In the genomic region with DNA sequence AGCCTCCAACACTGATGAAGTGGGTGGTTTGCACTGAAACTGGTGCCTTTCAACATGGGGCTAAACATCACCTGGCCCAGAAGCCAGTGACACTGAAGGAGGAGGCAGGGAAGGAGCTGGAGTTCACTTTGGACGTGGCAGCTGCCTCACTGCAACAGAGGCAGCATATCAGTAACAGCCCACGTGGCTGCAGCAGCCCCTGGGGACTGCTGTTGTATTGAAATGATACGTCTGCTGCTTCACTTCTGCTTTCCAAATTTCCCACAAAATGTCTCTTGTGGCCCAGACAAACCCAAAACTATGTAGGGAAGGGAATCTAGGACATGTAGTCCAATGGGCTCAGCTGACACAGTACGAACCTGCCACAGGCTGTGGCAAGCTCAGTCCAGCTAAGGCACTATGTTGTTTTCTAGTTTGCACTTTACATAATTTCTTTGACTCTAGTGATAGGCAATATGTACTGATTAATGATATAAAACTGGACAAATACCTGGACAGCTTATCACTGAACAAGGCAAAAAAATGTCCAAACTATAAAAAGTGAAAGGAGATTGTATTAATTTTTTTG, we compare ENCODE assay signal across 1 cellular context.
A peak's percentile ranks its signal among the peaks of the same experiment; 100 is the strongest.
TF ChIP-seq lines count a peak whose summit lies in the region.

No MANE protein-coding gene starts in this region.

TF ChIP-seq in GM12878, 131 proteins besides CTCF, POLR2A, EP300 and RAD21 (continued from another document):
- TF ChIP-seq, protein P1, sequence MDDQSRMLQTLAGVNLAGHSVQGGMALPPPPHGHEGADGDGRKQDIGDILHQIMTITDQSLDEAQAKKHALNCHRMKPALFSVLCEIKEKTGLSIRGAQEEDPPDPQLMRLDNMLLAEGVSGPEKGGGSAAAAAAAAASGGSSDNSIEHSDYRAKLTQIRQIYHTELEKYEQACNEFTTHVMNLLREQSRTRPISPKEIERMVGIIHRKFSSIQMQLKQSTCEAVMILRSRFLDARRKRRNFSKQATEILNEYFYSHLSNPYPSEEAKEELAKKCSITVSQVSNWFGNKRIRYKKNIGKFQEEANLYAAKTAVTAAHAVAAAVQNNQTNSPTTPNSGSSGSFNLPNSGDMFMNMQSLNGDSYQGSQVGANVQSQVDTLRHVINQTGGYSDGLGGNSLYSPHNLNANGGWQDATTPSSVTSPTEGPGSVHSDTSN (IDR thresholded peaks at IDR 0.05; ENCODE audit: insufficient replicate concordance, low read depth, low read length) = peak; percentile 42
- peak; percentile 78; the same call in 1 of the 2 replicates for TF ChIP-seq RCOR1 (conservative IDR thresholded peaks at IDR 0.05; ENCODE audit: low read depth, low read length)
- peak; percentile 72 for TF ChIP-seq NFIC (IDR thresholded peaks at IDR 0.05; ENCODE audit: low read depth, low read length)
- TF ChIP-seq LARP7 (IDR thresholded peaks at IDR 0.05) = no peak
- no peak; the same call in 1 of the 2 replicates for TF ChIP-seq WRNIP1 (IDR thresholded peaks at IDR 0.05; ENCODE audit: borderline replicate concordance, low read depth, low read length)
- peak; percentile 72; the same call in 1 of the 2 replicates for TF ChIP-seq CHD2 (IDR thresholded peaks at IDR 0.05; ENCODE audit: borderline replicate concordance, low read depth, low read length)
- TF ChIP-seq IKZF2 (IDR thresholded peaks at IDR 0.05) = peak; percentile 97 to 98
- peak; percentile 89 for TF ChIP-seq ATF2 (IDR thresholded peaks at IDR 0.05; ENCODE audit: low read length)
- TF ChIP-seq, protein P2, sequence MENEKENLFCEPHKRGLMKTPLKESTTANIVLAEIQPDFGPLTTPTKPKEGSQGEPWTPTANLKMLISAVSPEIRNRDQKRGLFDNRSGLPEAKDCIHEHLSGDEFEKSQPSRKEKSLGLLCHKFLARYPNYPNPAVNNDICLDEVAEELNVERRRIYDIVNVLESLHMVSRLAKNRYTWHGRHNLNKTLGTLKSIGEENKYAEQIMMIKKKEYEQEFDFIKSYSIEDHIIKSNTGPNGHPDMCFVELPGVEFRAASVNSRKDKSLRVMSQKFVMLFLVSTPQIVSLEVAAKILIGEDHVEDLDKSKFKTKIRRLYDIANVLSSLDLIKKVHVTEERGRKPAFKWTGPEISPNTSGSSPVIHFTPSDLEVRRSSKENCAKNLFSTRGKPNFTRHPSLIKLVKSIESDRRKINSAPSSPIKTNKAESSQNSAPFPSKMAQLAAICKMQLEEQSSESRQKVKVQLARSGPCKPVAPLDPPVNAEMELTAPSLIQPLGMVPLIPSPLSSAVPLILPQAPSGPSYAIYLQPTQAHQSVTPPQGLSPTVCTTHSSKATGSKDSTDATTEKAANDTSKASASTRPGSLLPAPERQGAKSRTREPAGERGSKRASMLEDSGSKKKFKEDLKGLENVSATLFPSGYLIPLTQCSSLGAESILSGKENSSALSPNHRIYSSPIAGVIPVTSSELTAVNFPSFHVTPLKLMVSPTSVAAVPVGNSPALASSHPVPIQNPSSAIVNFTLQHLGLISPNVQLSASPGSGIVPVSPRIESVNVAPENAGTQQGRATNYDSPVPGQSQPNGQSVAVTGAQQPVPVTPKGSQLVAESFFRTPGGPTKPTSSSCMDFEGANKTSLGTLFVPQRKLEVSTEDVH (IDR thresholded peaks at IDR 0.05; ENCODE audit: low read depth, partially characterized antibody) = no peak
- peak; percentile 81 for TF ChIP-seq ATF7 (IDR thresholded peaks at IDR 0.05; ENCODE audit: low read depth)
- peak; percentile 68; the same call in 1 of the 2 replicates for TF ChIP-seq GATAD2B (conservative IDR thresholded peaks at IDR 0.05; ENCODE audit: low read depth)
- TF ChIP-seq ZNF687 (IDR thresholded peaks at IDR 0.05) = no peak
- TF ChIP-seq DPF2 (IDR thresholded peaks at IDR 0.05) = peak; percentile 98
- TF ChIP-seq JUNB (IDR thresholded peaks at IDR 0.05) = peak; percentile 72
- peak; percentile 54; the same call in 1 of the 2 replicates for TF ChIP-seq MXI1 (IDR thresholded peaks at IDR 0.05; ENCODE audit: low read depth, low read length)
- TF ChIP-seq STAT3 (IDR thresholded peaks at IDR 0.05; ENCODE audit: low read depth, low read length) = 0 out of 2 replicates have a peak, but pooled peaks have one; percentile 65
- TF ChIP-seq MEF2A (IDR thresholded peaks at IDR 0.05; ENCODE audit: insufficient read depth, low read depth, low read length) = peak; percentile 68; the same call in 1 of the 2 replicates
- TF ChIP-seq, protein P3, sequence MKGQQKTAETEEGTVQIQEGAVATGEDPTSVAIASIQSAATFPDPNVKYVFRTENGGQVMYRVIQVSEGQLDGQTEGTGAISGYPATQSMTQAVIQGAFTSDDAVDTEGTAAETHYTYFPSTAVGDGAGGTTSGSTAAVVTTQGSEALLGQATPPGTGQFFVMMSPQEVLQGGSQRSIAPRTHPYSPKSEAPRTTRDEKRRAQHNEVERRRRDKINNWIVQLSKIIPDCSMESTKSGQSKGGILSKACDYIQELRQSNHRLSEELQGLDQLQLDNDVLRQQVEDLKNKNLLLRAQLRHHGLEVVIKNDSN (IDR thresholded peaks at IDR 0.05; ENCODE audit: borderline replicate concordance, extremely low read length, insufficient read depth, low read depth, low read length) = peak; percentile 78
TF ChIP-seq in GM12878: peak in this region for 50.
